33 cellular contexts compared by ENCODE assay signal in genomic region chr2:212695426-212695825, GRCh38.
"Had no signal": no experiment of that assay in that cellular context is flagged by ENCODE, and none has a peak within 500 bp of the region (broad histone marks: within the 10 kb centered on the region; RNA-seq: fewer than 3 reads in every experiment).

No MANE protein-coding gene starts in this region.

- DNase-seq: Karpas-422, Kasumi-1, KG1, MG63, MM.1S, MV-4-11, NCI-H1048, NCI-H1092, NCI-H1092 treated with DMSO at 0.1 percent for 48 hours, NCI-H1105, NCI-H1105 treated with DMSO at 0.1 percent for 48 hours, NCI-H1417, NCI-H1417 treated with DMSO at 0.1 percent for 48 hours, NCI-H1436, NCI-H1436 treated with DMSO at 0.1 percent for 48 hours, NCI-H146, NCI-H1694, NCI-H1694 treated with DMSO at 0.1 percent for 48 hours, NCI-H187, NCI-H187 treated with DMSO at 0.1 percent for 48 hours, NCI-H1930, NCI-H2029, NCI-H2029 treated with DMSO at 0.1 percent for 48 hours, NCI-H2081, NCI-H2081 treated with DMSO at 0.1 percent for 48 hours, NCI-H2107, NCI-H2171, NCI-H2171 treated with DMSO at 0.1 percent for 48 hours, NCI-H226, NCI-H345, NCI-H446, NCI-H446 treated with DMSO at 0.1 percent for 48 hours had no signal

- H3K4me2 ChIP-seq: KMS-11 had no signal

- H3K27me3 ChIP-seq: MG63 had no signal

- H3K4me3 ChIP-seq: MG63 had no signal

- H3K27ac ChIP-seq: KMS-11 had no signal

- H3K9me3 ChIP-seq: MG63 had no signal

- H3K9ac ChIP-seq: KMS-11 had no signal

- H3K36me3 ChIP-seq: MG63 had no signal
